Comparison of ENCODE assay signal across 35 cellular contexts in the genomic region with DNA sequence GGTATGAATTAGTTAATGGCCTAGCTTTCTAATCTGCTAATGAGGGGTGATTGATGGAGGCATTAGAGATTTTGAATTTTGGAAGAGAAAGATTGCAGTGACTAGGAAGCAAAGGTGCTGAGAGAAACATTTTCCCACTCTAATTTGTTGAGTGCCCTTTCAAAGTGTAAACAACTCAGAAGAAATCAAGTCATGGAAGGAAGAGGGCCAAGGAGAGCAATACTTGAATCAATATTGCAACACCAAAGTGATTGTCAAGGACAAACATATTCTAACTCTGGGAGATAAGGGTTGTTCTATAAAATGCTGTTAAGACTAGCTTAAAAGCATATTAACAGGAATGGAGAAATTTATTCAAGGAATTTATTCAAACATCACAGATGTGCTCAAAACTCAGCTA.
"Had no signal": no experiment of that assay in that cellular context is flagged by ENCODE, and none has a peak within 500 bp of the region (broad histone marks: within the 10 kb centered on the region; RNA-seq: fewer than 3 reads in every experiment).

No MANE protein-coding gene starts in this region.

- H3K36me3 ChIP-seq: MG63 had no signal

- H3K27ac ChIP-seq: KMS-11 had no signal

- H3K9me3 ChIP-seq: MG63 had no signal

- H3K27me3 ChIP-seq: MG63 had no signal

- H3K4me3 ChIP-seq: MG63 had no signal

- H3K4me2 ChIP-seq: KMS-11 had no signal

- DNase-seq: Karpas-422, Kasumi-1, KG1, MG63, MM.1S, MV-4-11, NCI-H1048, NCI-H1092, NCI-H1092 treated with DMSO at 0.1 percent for 48 hours, NCI-H1105, NCI-H1105 treated with DMSO at 0.1 percent for 48 hours, NCI-H1417, NCI-H1417 treated with DMSO at 0.1 percent for 48 hours, NCI-H1436, NCI-H1436 treated with DMSO at 0.1 percent for 48 hours, NCI-H146, NCI-H1694, NCI-H1694 treated with DMSO at 0.1 percent for 48 hours, NCI-H187, NCI-H187 treated with DMSO at 0.1 percent for 48 hours, NCI-H1930, NCI-H2029, NCI-H2029 treated with DMSO at 0.1 percent for 48 hours, NCI-H2081, NCI-H2081 treated with DMSO at 0.1 percent for 48 hours, NCI-H2107, NCI-H2171, NCI-H2171 treated with DMSO at 0.1 percent for 48 hours, NCI-H2227 treated with DMSO at 0.1 percent for 48 hours, NCI-H226, NCI-H345, NCI-H446, NCI-H446 treated with DMSO at 0.1 percent for 48 hours, NCI-H510A had no signal
